In genomic region chr12:54092943-54093342, GRCh38 we compare ENCODE assay signal across 2 cellular contexts. TPM values are rescaled to one million over a fixed set of nuclear protein-coding genes. Genes with fewer than 3 reads are reported as not detected.
"Had no signal": no experiment of that assay in that cellular context is flagged by ENCODE, and none has a peak within 500 bp of the region (broad histone marks: within the 10 kb centered on the region; RNA-seq: fewer than 3 reads in every experiment).

No MANE protein-coding gene starts in this region.

RNA-seq across cellular contexts. Expression of gene HOXC4, which starts 39.3 kb away (rescaled TPM):
- total RNA-seq: Right ventricle myocardium inferior, Right ventricle myocardium superior had no signal
